8 cellular contexts compared by ENCODE assay signal in the genomic region with DNA sequence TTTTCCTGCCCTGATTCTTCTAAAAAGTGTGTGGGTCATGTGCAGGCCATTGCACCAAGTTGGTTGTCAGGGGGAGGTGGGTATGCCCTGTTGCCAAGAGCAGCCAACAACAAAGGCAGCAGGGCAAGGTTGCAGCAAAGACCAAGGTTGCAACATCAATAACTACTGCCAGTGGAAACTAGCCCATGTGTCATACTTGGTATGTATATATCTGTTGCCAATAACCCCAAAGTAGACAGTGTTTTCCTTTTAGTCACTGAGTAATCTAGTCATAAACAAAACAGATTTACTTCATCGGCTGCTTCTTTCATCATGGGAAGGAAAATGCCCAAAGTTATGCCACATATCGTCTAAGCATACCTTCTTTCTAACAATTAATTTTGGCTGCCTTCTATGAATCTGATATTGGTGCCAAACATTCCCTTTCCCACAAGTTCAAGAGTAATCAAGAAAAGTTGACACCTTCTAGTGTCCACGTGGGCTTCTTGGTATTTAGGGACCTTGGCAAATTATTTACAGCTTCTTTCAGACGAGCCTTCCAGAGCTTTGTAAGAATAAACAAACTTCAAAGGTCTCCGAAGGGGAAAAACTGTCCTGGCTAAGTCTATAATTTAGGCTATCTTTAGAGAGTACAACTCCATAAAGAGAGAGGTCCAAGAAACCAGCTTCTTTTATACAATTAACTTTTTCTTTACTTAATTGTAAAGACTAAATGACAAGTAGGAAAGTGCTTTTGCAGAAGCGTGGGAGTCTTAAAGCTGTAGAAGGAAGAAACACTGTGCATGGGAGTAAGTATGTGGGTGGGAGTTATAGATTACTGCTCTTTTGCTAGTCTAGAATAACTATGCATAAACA. TPM values are rescaled to one million over a fixed set of nuclear protein-coding genes. Genes with fewer than 3 reads are reported as not detected.
A peak's percentile ranks its signal among the peaks of the same experiment; 100 is the strongest.
DNase-seq lines count a peak whose midpoint lies in the region; ATAC-seq and TF ChIP-seq lines count a peak whose summit lies in the region.

No MANE protein-coding gene starts in this region.

- no peaks in the 10 kb centered on the region for H3K9me3 Mint-ChIP-seq in activated T-helper 17 cell treated with anti-CD3 and anti-CD28 coated beads, Interleukin-2, amount 50 U/mL, for 72 hours

- peaks cover 0 to 62% (median 11%) of the 10 kb centered on the region in 12 donors for H3K4me1 ChIP-seq in heart left ventricle
- peaks cover 40 to 100% (median 71%) of the 10 kb centered on the region in 6 donors for H3K4me1 ChIP-seq in spleen

- TF ChIP-seq POLR2A in heart left ventricle (IDR thresholded peaks at IDR 0.05) (no peak), spleen (IDR thresholded peaks at IDR 0.05) (no peak)

- H3K27ac ChIP-seq in heart left ventricle (peak overlapping the region in 4 of 12 donors; percentile 43 to 81 (median 58)), spleen (peak overlapping the region; percentile 48 to 85 (median 72))

- H3K36me3 ChIP-seq in heart left ventricle (no peaks in the 10 kb centered on the region), spleen (no peaks in the 10 kb centered on the region)

- TF ChIP-seq CTCF in heart left ventricle (IDR thresholded peaks at IDR 0.05), result no peak
- no peak for TF ChIP-seq CTCF in spleen (IDR thresholded peaks at IDR 0.05 in 8 of 11, conservative IDR thresholded peaks at IDR 0.05 in 3 of 11)

- H3K9me3 ChIP-seq in heart left ventricle, result no peaks in the 10 kb centered on the region
- H3K9me3 ChIP-seq in spleen, result no peaks in the 10 kb centered on the region

- H3K27ac Mint-ChIP-seq in activated T-helper 17 cell treated with anti-CD3 and anti-CD28 coated beads, Interleukin-2, amount 50 U/mL, for 72 hours, result peak overlapping the region; percentile 99

- H3K27me3 Mint-ChIP-seq in activated T-helper 17 cell treated with anti-CD3 and anti-CD28 coated beads, Interleukin-2, amount 50 U/mL, for 72 hours, result no peaks in the 10 kb centered on the region

- peaks cover 21% of the 10 kb centered on the region for H3K36me3 Mint-ChIP-seq in activated T-helper 17 cell treated with anti-CD3 and anti-CD28 coated beads, Interleukin-2, amount 50 U/mL, for 72 hours (ENCODE audit: low read depth)

- WGBS in heart left ventricle, 4 donors, result 48 to 63% (median 57%) methylated on average over 6 of the region's 6 CpGs
- WGBS in spleen, 5 donors, result 26 to 35% (median 29%) methylated on average over 6 of the region's 6 CpGs

- peak overlapping the region; percentile 75 for H3K4me3 Mint-ChIP-seq in activated T-helper 17 cell treated with anti-CD3 and anti-CD28 coated beads, Interleukin-2, amount 50 U/mL, for 72 hours

- H3K4me3 ChIP-seq in heart left ventricle (no peak overlapping the region), spleen (peak overlapping the region in 1 of 8 donors; percentile 30)

- H3K4me1 Mint-ChIP-seq in activated T-helper 17 cell treated with anti-CD3 and anti-CD28 coated beads, Interleukin-2, amount 50 U/mL, for 72 hours, result peaks cover 44% of the 10 kb centered on the region

- DNase-seq in A172 (ENCODE audit: low spot score) (peak; percentile 88), NCI-H226 (peak; percentile 97), heart left ventricle (peak in 3 of 5 donors; percentile 30 to 77 (median 60)), spleen (no peak), NCI-H1417 (lab: John Stamatoyannopoulos, UW) (no peak), NCI-H1105 (lab: John Stamatoyannopoulos, UW) (no peak)

- no peaks in the 10 kb centered on the region for H3K27me3 ChIP-seq in heart left ventricle
- H3K27me3 ChIP-seq in spleen (replicated peaks in 1 of 7), result no peaks in the 10 kb centered on the region

- intact Hi-C loops in heart left ventricle (cut with DNase I) (loop anchor here in 3 of 10 donors (5.0 to 10.0 kb wide), 2 partner anchors 36 to 74 kb away; no protein-coding TSS in a partner anchor), spleen (cut with DNase I; ENCODE audit: low total_unique reads) (no loop called here)

- ATAC-seq in GM21447 (IDR thresholded peaks at IDR 0.05; ENCODE audit: unreplicated experiment) (peak; percentile 48), heart left ventricle (peak; percentile 84 to 98 (median 92))
- ATAC-seq in activated T-helper 17 cell treated with anti-CD3 and anti-CD28 coated beads, Interleukin-2, amount 50 U/mL, for 72 hours (replicated peaks), result peak; percentile 85

RNA-seq across cellular contexts. Expression of a gene that starts 10.1 kb away (rescaled TPM):
- 137 and 161 TPM in 2 replicates for total RNA-seq in A172 (2014; rRNA removed; shearing (Covaris generic))
- 100 to 1,000 TPM; 322 to 452 TPM for total RNA-seq in activated T-helper 17 cell treated with anti-CD3 and anti-CD28 coated beads, Interleukin-2, amount 50 U/mL, for 72 hours
- total RNA-seq in heart left ventricle (100 to 1,000 TPM; 156 to 416 (median 193) TPM), spleen (100 to 1,000 TPM; 288 to 491 (median 355) TPM)
- polyA plus RNA-seq in heart left ventricle (10 to 100 TPM; 46.8 to 64.7 TPM), spleen (10 to 100 TPM; 64.7 to 66.3 (median 64.7) TPM)

Comparison
In these comparisons a context has a peak if more than half of its experiments do, and no peak if none do; other contexts are left out.
1. DNase-seq: peak in A172 (single experiment), NCI-H226 (single experiment) and heart left ventricle (3 of 5); none in spleen (single experiment), NCI-H1417 (0 of 3) and NCI-H1105 (single experiment).
2. Peak in every context shown above with its lines, with median percentiles within 50 percentile points of each other: ATAC-seq.